In genomic region chr19:17088552-17088951, GRCh38 we compare ENCODE assay signal across 1 cellular context.
TF ChIP-seq lines count a peak whose summit lies in the region.

No MANE protein-coding gene starts in this region.

TF ChIP-seq in IMR-90, 13 proteins besides CTCF, POLR2A, EP300 and RAD21 (continued from another document):
- TF ChIP-seq, protein P1, sequence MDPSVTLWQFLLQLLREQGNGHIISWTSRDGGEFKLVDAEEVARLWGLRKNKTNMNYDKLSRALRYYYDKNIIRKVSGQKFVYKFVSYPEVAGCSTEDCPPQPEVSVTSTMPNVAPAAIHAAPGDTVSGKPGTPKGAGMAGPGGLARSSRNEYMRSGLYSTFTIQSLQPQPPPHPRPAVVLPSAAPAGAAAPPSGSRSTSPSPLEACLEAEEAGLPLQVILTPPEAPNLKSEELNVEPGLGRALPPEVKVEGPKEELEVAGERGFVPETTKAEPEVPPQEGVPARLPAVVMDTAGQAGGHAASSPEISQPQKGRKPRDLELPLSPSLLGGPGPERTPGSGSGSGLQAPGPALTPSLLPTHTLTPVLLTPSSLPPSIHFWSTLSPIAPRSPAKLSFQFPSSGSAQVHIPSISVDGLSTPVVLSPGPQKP (IDR thresholded peaks at IDR 0.05; ENCODE audit: borderline replicate concordance, low read depth, low read length) = no peak
- TF ChIP-seq RCOR1 (IDR thresholded peaks at IDR 0.05; ENCODE audit: insufficient replicate concordance, low read length) = no peak
